In genomic region chr12:54017845-54018607, GRCh38 we compare ENCODE assay signal across 1 cellular context.
A peak's percentile ranks its signal among the peaks of the same experiment; 100 is the strongest.
TF ChIP-seq lines count a peak whose summit lies in the region.

No MANE protein-coding gene starts in this region.

TF ChIP-seq in H1, 55 proteins besides CTCF, POLR2A, EP300 and RAD21:
- TF ChIP-seq POU5F1 (IDR thresholded peaks at IDR 0.05; ENCODE audit: low read depth, low read length) (no peak), ZNF274 (IDR thresholded peaks at IDR 0.05; ENCODE audit: borderline replicate concordance, extremely low read depth, low read length) (no peak), TEAD4 (IDR thresholded peaks at IDR 0.05; ENCODE audit: low read depth, low read length) (no peak), YY1 (IDR thresholded peaks at IDR 0.05; ENCODE audit: low read depth, low read length) (no peak), SUZ12 (IDR thresholded peaks at IDR 0.05; ENCODE audit: low read length) (peak; percentile 74; the same call in 1 of the 2 replicates), CREB1 (IDR thresholded peaks at IDR 0.05) (no peak), HDAC2 (IDR thresholded peaks at IDR 0.05; ENCODE audit: borderline replicate concordance in 1 of 2, low read depth in 2 of 2, low read length in 2 of 2) (no peak), KDM4A (IDR thresholded peaks at IDR 0.05; ENCODE audit: low read depth, low read length, severe bottlenecking) (peak; percentile 64), TBP (IDR thresholded peaks at IDR 0.05; ENCODE audit: low read depth, low read length) (no peak), CBX5 (IDR thresholded peaks at IDR 0.05; ENCODE audit: low read depth, low read length) (no peak), POLR2AphosphoS5 (IDR thresholded peaks at IDR 0.05; ENCODE audit: low read depth, low read length) (no peak), KDM1A (IDR thresholded peaks at IDR 0.05; ENCODE audit: borderline replicate concordance, low read length) (no peak), CEBPB (IDR thresholded peaks at IDR 0.05; ENCODE audit: low read depth, low read length) (no peak), NRF1 (IDR thresholded peaks at IDR 0.05; ENCODE audit: low read depth, low read length) (peak; percentile 71), ASH2L (IDR thresholded peaks at IDR 0.05; ENCODE audit: low read length) (peak; percentile 33), EZH2 (IDR thresholded peaks at IDR 0.05; ENCODE audit: low read depth, low read length, severe bottlenecking) (peak; percentile 72)
TF ChIP-seq in H1: peak in this region for 5.
